Comparison of ENCODE assay signal across 1 cellular context in genomic region chr1:43059640-43060574, GRCh38.
TF ChIP-seq lines count a peak whose summit lies in the region.

No MANE protein-coding gene starts in this region.

TF ChIP-seq in WTC11, 78 proteins besides CTCF, POLR2A, EP300 and RAD21 (continued from another document):
- TF ChIP-seq ZNF425 (CRISPR knock-in tag; conservative IDR thresholded peaks at IDR 0.05) (no peak), MYBL2 (CRISPR knock-in tag; IDR thresholded peaks at IDR 0.05) (no peak), ZNF671 (CRISPR knock-in tag; IDR thresholded peaks at IDR 0.05) (no peak), PREB (CRISPR knock-in tag; IDR thresholded peaks at IDR 0.05; ENCODE audit: borderline replicate concordance) (no peak), SP1 (CRISPR knock-in tag; conservative IDR thresholded peaks at IDR 0.05) (no peak), ZNF423 (CRISPR knock-in tag; IDR thresholded peaks at IDR 0.05) (no peak), ARID4B (CRISPR knock-in tag; IDR thresholded peaks at IDR 0.05; ENCODE audit: borderline replicate concordance) (no peak), JAZF1 (CRISPR knock-in tag; IDR thresholded peaks at IDR 0.05) (no peak), ATF1 (CRISPR knock-in tag; IDR thresholded peaks at IDR 0.05) (no peak), E2F1 (CRISPR knock-in tag; IDR thresholded peaks at IDR 0.05) (no peak), GABPB1 (CRISPR knock-in tag; IDR thresholded peaks at IDR 0.05) (no peak)
TF ChIP-seq in WTC11: peak in this region for 0.
